Comparison of ENCODE assay signal across 8 cellular contexts in the genomic region with DNA sequence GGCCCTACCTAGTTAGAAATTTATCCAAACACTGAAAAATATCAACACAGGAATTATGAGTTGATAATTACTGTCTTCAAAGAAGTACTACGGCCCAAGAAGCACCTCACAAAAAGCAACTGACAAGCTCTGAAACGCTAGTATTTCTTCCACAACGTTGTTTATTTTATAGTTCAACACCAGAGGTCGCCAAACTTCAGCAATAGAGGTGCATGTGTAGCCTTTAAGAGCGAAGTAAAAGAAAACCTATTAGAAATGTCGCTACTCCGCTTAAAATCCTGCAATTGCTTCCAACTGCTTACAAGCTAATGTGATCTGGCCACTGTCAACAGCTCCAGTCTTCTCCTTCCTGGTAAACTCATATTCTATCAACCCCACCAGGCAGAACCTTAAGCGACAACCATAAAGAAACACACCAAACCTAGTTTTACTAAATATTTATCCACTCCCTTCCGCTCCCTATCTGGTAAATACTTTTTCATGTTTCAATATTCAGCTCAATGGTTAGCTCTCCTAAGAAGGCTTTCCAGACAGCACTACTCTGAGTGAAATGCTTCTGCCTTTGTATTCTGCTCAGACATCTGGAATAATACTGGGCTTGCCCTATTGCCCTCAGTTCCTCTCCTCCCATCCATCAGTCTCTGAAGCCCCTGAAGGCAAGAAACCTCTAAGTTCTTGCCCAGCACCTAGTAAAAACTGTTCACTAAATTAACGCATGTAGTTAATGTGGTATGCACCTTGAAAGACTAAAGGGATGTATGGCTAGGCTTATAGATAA.
DNase-seq lines count a peak whose midpoint lies in the region; ATAC-seq, FAIRE-seq and TF ChIP-seq lines count a peak whose summit lies in the region.

No MANE protein-coding gene starts in this region.

- BruUV-seq in MCF 10A (replicated peaks; lab: Mats Ljungman, UMichigan): no TSS peak

- TF ChIP-seq POLR2A in GM12892 (IDR thresholded peaks at IDR 0.05; ENCODE audit: low read depth, low read length): no peak

- H3K36me3 ChIP-seq in RWPE2 (ENCODE audit: low read depth): peaks cover 84% of the 10 kb centered on the region

- H3K4me1 Mint-ChIP-seq in MCF 10A (ENCODE audit: insufficient read depth, unreplicated experiment): peaks cover 8% of the 10 kb centered on the region

- TF ChIP-seq CTCF in AG09309 (IDR thresholded peaks at IDR 0.05; ENCODE audit: control insufficient read depth, insufficient read depth, low read depth, low read length, missing control alignments) (peak; percentile 72), LNCAP (IDR thresholded peaks at IDR 0.05) (peak; percentile 71), RWPE2 (IDR thresholded peaks at IDR 0.05; ENCODE audit: poor library complexity, severe bottlenecking) (peak; percentile 77), MCF 10A (IDR thresholded peaks at IDR 0.05; ENCODE audit: unreplicated experiment) (peak; percentile 53)

- H3K36me3 Mint-ChIP-seq in MCF 10A (ENCODE audit: insufficient read depth, unreplicated experiment): peaks cover 77% of the 10 kb centered on the region

- POLR2A ChIA-PET in MCF 10A (lab: Yijun Ruan, JAX): interaction anchor here (0.6 to 4.7 kb wide), 6 partner anchors 203 to 594 kb away, joined by 3 to 36 read pairs (median 4); partner anchors contain the start of genes GSK3B and LRRC58

- H3K27me3 ChIP-seq in RWPE2 (ENCODE audit: insufficient read depth, poor library complexity, severe bottlenecking): no peaks in the 10 kb centered on the region

- H3K27ac Mint-ChIP-seq in MCF 10A (ENCODE audit: low read depth, unreplicated experiment): no peak overlapping the region

- H3K9me3 ChIP-seq in RWPE2 (ENCODE audit: severe bottlenecking): no peaks in the 10 kb centered on the region

- intact Hi-C loops in MCF 10A (cut with micrococcal nuclease): loop anchor here (1.0 kb wide), 4 partner anchors 202 to 306 kb away; partner anchors contain the start of gene GSK3B

- ATAC-seq in RWPE2 (ENCODE audit: low read depth) (peak; percentile 53; the same call in 2 of the 3 replicates), HG02798 (IDR thresholded peaks at IDR 0.05; ENCODE audit: poor library complexity, unreplicated experiment) (no peak)

- DNase-seq in AG09309 (ENCODE audit: low read depth): peak; percentile 46
- DNase-seq in GM12892 (ENCODE audit: insufficient read length): no peak
- no peak for DNase-seq in RWPE2 (ENCODE audit: low spot score)
- peak; percentile 75 for DNase-seq in MCF 10A (ENCODE audit: unreplicated experiment)
- DNase-seq in iris pigment epithelial cell (ENCODE audit: low read depth): peak; percentile 75
- peak; percentile 29 to 33 for DNase-seq in stimulated activated CD4-positive, alpha-beta T cell treated with anti-CD3 and anti-CD28 coated beads, Interleukin-2, amount 100 ng/mL, for 48 hours

- no peaks in the 10 kb centered on the region for H3K4me1 ChIP-seq in RWPE2 (ENCODE audit: insufficient read depth, poor library complexity, severe bottlenecking)

- no peak overlapping the region for H3K4me3 Mint-ChIP-seq in MCF 10A (ENCODE audit: unreplicated experiment)

- H3K4me3 ChIP-seq in AG09309 (ENCODE audit: control insufficient read depth, low read depth, low read length): no peak overlapping the region
- H3K4me3 ChIP-seq in RWPE2 (ENCODE audit: severe bottlenecking): no peak overlapping the region

- H3K9me3 Mint-ChIP-seq in MCF 10A (ENCODE audit: unreplicated experiment): peaks cover 6% of the 10 kb centered on the region

- CTCF ChIA-PET in MCF 10A (lab: Yijun Ruan, JAX): interaction anchor here (0.5 to 5.1 kb wide), 46 partner anchors 11 to 699 kb away, joined by 3 to 78 read pairs (median 4); partner anchors contain the start of gene GSK3B

- H3K27ac ChIP-seq in RWPE2 (ENCODE audit: poor library complexity, severe bottlenecking): no peak overlapping the region

- FAIRE-seq in GM12892 (lab: Jason Lieb, UNC): peak; percentile 84

- no peaks in the 10 kb centered on the region for H3K27me3 Mint-ChIP-seq in MCF 10A (ENCODE audit: insufficient read depth, unreplicated experiment)

Comparison
In these comparisons a context has a peak if more than half of its experiments do, and no peak if none do; other contexts are left out.
1. DNase-seq: peak in AG09309 (single experiment), MCF 10A (single experiment), iris pigment epithelial cell (single experiment) and stimulated activated CD4-positive, alpha-beta T cell treated with anti-CD3 and anti-CD28 coated beads, Interleukin-2, amount 100 ng/mL, for 48 hours (2 of 2); none in GM12892 (single experiment) and RWPE2 (single experiment).
2. Peak in every context shown above with its lines, with median percentiles within 50 percentile points of each other: CTCF ChIP-seq.